Comparison of ENCODE assay signal across 26 cellular contexts in genomic region chr1:174408142-174408541, GRCh38. TPM values are rescaled to one million over a fixed set of nuclear protein-coding genes. Genes with fewer than 3 reads are reported as not detected.
"Had no signal": no experiment of that assay in that cellular context is flagged by ENCODE, and none has a peak within 500 bp of the region (broad histone marks: within the 10 kb centered on the region; RNA-seq: fewer than 3 reads in every experiment).

No MANE protein-coding gene starts in this region.

- H2AFZ ChIP-seq: hepatocyte had no signal

- H3K79me2 ChIP-seq: hepatocyte had no signal

- H3K4me2 ChIP-seq: hepatocyte, smooth muscle cell had no signal

- H3K9me3 ChIP-seq: esophagus squamous epithelium, sigmoid colon, stomach, suprapubic skin had no signal

- DNase-seq: activated B cell treated with CpG ODN at 0.5 μM for 24 hours; activated CD4-positive, alpha-beta T cell treated with anti-CD3 and anti-CD28 coated beads for 4 hours; activated CD4-positive, alpha-beta T cell treated with anti-CD3 and anti-CD28 coated beads, Interleukin-2, amount 50 U/mL, for 48 hours; activated effector memory CD4-positive, alpha-beta T cell treated with Interleukin-2 at 50 U/mL for 16 hours; activated naive CD4-positive, alpha-beta T cell treated with anti-CD3 and anti-CD28 coated beads for 36 hours; activated naive CD8-positive, alpha-beta T cell treated with anti-CD3 and anti-CD28 coated beads, Interleukin-2, amount 10 ng/mL, durations not matched to agents 7 days and 5 days; activated T-cell treated with anti-CD3 and anti-CD28 coated beads, Interleukin-2, amount 50 U/mL, for 72 hours; cerebellar nuclear complex; endodermal cell; esophagus squamous epithelium; glutamatergic neuron; left ventricle myocardium inferior; mammary epithelial cell; midbrain; natural killer cell; retina; sigmoid colon; stimulated activated CD4-positive, alpha-beta T cell treated with anti-CD3 and anti-CD28 coated beads, Interleukin-15, amount 100 ng/mL, for 24 hours; stomach had no signal

- H3K27me3 ChIP-seq: esophagus squamous epithelium, hepatocyte, sigmoid colon, stomach, suprapubic skin, tibial nerve had no signal

- ATAC-seq: activated T-cell treated with anti-CD3 and anti-CD28 coated beads, Interleukin-2, amount 50 U/mL, for 72 hours; natural killer cell; stimulated activated memory B cell treated with anti-CD40 and anti-IgM and Interleukin-4, amounts not matched to agents 10 μg/mL and 1 μg/mL and 100 μg/mL, for 72 hours had no signal

- H3K4me3 ChIP-seq: coronary artery, esophagus squamous epithelium, hepatocyte, left ventricle myocardium inferior, sigmoid colon, smooth muscle cell, stomach, suprapubic skin, tibial nerve had no signal

- H3K4me1 ChIP-seq: esophagus squamous epithelium, sigmoid colon, stomach, suprapubic skin, tibial nerve had no signal

- H3K27ac ChIP-seq: coronary artery, esophagus squamous epithelium, hepatocyte, left ventricle myocardium inferior, sigmoid colon, stomach, suprapubic skin, tibial nerve had no signal

- H3K36me3 ChIP-seq: esophagus squamous epithelium, left ventricle myocardium inferior, sigmoid colon, stomach, suprapubic skin, tibial nerve had no signal

RNA-seq across cellular contexts. Expression of gene GPR52, which starts 39.6 kb away (rescaled TPM):
- polyA plus RNA-seq: hepatocyte, mammary epithelial cell, smooth muscle cell, stomach, urinary bladder had no signal
